13 cellular contexts compared by ENCODE assay signal in the genomic region with DNA sequence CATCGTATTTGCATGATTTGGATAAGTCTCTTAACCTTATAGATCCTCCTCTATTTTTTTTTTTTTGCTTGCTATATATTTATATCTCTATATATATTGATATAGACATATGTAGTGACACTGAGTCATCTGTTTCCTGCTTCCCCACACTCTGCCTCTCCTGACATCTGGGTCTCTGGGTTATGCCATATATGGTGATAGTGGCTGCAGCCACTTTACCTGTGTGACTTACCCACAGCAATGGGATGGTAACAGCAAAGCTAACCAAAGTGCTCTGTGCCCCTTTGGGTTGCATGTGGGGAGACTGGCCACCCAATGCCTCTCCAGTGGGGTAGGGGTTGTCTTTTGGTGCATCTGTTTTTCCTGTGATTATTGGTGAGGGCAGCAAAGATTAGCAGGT. TPM values are rescaled to one million over a fixed set of nuclear protein-coding genes. Genes with fewer than 3 reads are reported as not detected.
DNase-seq lines count a peak whose midpoint lies in the region; ATAC-seq lines count a peak whose summit lies in the region.
"Had no signal": no experiment of that assay in that cellular context is flagged by ENCODE, and none has a peak within 500 bp of the region (broad histone marks: within the 10 kb centered on the region; RNA-seq: fewer than 3 reads in every experiment).

No MANE protein-coding gene starts in this region.

- H3K27me3 Mint-ChIP-seq in activated CD4-positive, alpha-beta T cell treated with anti-CD3 and anti-CD28 coated beads, Interleukin-2, amount 10 ng/mL, durations not matched to agents 7 days and 5 days = no peaks in the 10 kb centered on the region
- no peaks in the 10 kb centered on the region for H3K27me3 Mint-ChIP-seq in activated CD8-positive, alpha-beta T cell treated with anti-CD3 and anti-CD28 coated beads, Interleukin-2, amount 10 ng/mL, durations not matched to agents 7 days and 5 days (ENCODE audit: low read depth)
- no peaks in the 10 kb centered on the region for H3K27me3 Mint-ChIP-seq in naive thymus-derived CD8-positive, alpha-beta T cell

- CTCF ChIA-PET in activated CD4-positive, alpha-beta T cell treated with anti-CD3 and anti-CD28 coated beads, Interleukin-2, amount 10 ng/mL, durations not matched to agents 7 days and 5 days (lab: Charles Lee) = interaction anchor here (0.6 to 1.8 kb wide), 4 partner anchors 10 to 30 kb away, joined by 3 to 5 read pairs (median 4); partner anchors contain the start of gene FUNDC2
- CTCF ChIA-PET in activated CD8-positive, alpha-beta T cell treated with anti-CD3 and anti-CD28 coated beads, Interleukin-2, amount 10 ng/mL, durations not matched to agents 7 days and 5 days (lab: Charles Lee) = interaction anchor here (0.8 to 3.3 kb wide), 21 partner anchors 8 to 158 kb away, joined by 3 to 19 read pairs (median 9); partner anchors contain the start of gene FUNDC2

- peaks cover 19% of the 10 kb centered on the region for H3K36me3 Mint-ChIP-seq in activated CD4-positive, alpha-beta T cell treated with anti-CD3 and anti-CD28 coated beads, Interleukin-2, amount 10 ng/mL, durations not matched to agents 7 days and 5 days (ENCODE audit: low read depth)
- peaks cover 22% of the 10 kb centered on the region for H3K36me3 Mint-ChIP-seq in activated CD8-positive, alpha-beta T cell treated with anti-CD3 and anti-CD28 coated beads, Interleukin-2, amount 10 ng/mL, durations not matched to agents 7 days and 5 days (ENCODE audit: low read depth)
- peaks cover 0 to 31% (median 2%) of the 10 kb centered on the region in 3 donors for H3K36me3 Mint-ChIP-seq in naive thymus-derived CD8-positive, alpha-beta T cell

- no peak overlapping the region for H3K4me3 Mint-ChIP-seq in activated CD4-positive, alpha-beta T cell treated with anti-CD3 and anti-CD28 coated beads, Interleukin-2, amount 10 ng/mL, durations not matched to agents 7 days and 5 days
- peak overlapping the region; percentile 60 for H3K4me3 Mint-ChIP-seq in activated CD8-positive, alpha-beta T cell treated with anti-CD3 and anti-CD28 coated beads, Interleukin-2, amount 10 ng/mL, durations not matched to agents 7 days and 5 days
- peak overlapping the region in 7 of 10 donors; percentile 3 to 80 (median 62) for H3K4me3 Mint-ChIP-seq in naive thymus-derived CD8-positive, alpha-beta T cell

- H3K27ac Mint-ChIP-seq in activated CD4-positive, alpha-beta T cell treated with anti-CD3 and anti-CD28 coated beads, Interleukin-2, amount 10 ng/mL, durations not matched to agents 7 days and 5 days = peak overlapping the region; percentile 68
- peak overlapping the region; percentile 77 for H3K27ac Mint-ChIP-seq in activated CD8-positive, alpha-beta T cell treated with anti-CD3 and anti-CD28 coated beads, Interleukin-2, amount 10 ng/mL, durations not matched to agents 7 days and 5 days
- peak overlapping the region in 6 of 10 donors; percentile 33 to 87 (median 70) for H3K27ac Mint-ChIP-seq in naive thymus-derived CD8-positive, alpha-beta T cell

- POLR2A ChIA-PET in activated CD4-positive, alpha-beta T cell treated with anti-CD3 and anti-CD28 coated beads, Interleukin-2, amount 10 ng/mL, durations not matched to agents 7 days and 5 days (lab: Charles Lee) = interaction anchor here (0.8 kb wide), 1 partner anchor 30 kb away, joined by 3 read pairs; the partner anchor contains the start of gene FUNDC2
- POLR2A ChIA-PET in activated CD8-positive, alpha-beta T cell treated with anti-CD3 and anti-CD28 coated beads, Interleukin-2, amount 10 ng/mL, durations not matched to agents 7 days and 5 days (lab: Charles Lee) = no interaction called here
- POLR2A ChIA-PET in naive thymus-derived CD8-positive, alpha-beta T cell (lab: Charles Lee) = interaction anchor here (1.3 kb wide), 1 partner anchor 30 kb away, joined by 6 read pairs; the partner anchor contains the start of gene FUNDC2

- no peaks in the 10 kb centered on the region for H3K9me3 Mint-ChIP-seq in activated CD4-positive, alpha-beta T cell treated with anti-CD3 and anti-CD28 coated beads, Interleukin-2, amount 10 ng/mL, durations not matched to agents 7 days and 5 days
- H3K9me3 Mint-ChIP-seq in activated CD8-positive, alpha-beta T cell treated with anti-CD3 and anti-CD28 coated beads, Interleukin-2, amount 10 ng/mL, durations not matched to agents 7 days and 5 days (ENCODE audit: insufficient read depth) = no peaks in the 10 kb centered on the region
- H3K9me3 Mint-ChIP-seq in naive thymus-derived CD8-positive, alpha-beta T cell = no peaks in the 10 kb centered on the region

- peaks cover 37% of the 10 kb centered on the region for H3K4me1 Mint-ChIP-seq in activated CD4-positive, alpha-beta T cell treated with anti-CD3 and anti-CD28 coated beads, Interleukin-2, amount 10 ng/mL, durations not matched to agents 7 days and 5 days
- peaks cover 41% of the 10 kb centered on the region for H3K4me1 Mint-ChIP-seq in activated CD8-positive, alpha-beta T cell treated with anti-CD3 and anti-CD28 coated beads, Interleukin-2, amount 10 ng/mL, durations not matched to agents 7 days and 5 days (ENCODE audit: low read depth)
- peaks cover 3 to 24% (median 20%) of the 10 kb centered on the region in 4 donors for H3K4me1 Mint-ChIP-seq in naive thymus-derived CD8-positive, alpha-beta T cell

- peak; percentile 18 for DNase-seq in activated CD4-positive, alpha-beta T cell treated with anti-CD3 and anti-CD28 coated beads, Interleukin-2, amount 10 ng/mL, durations not matched to agents 7 days and 5 days
- no peak for DNase-seq in activated CD4-positive, alpha-beta T cell treated with anti-CD3 and anti-CD28 coated beads for 48 hours
- DNase-seq in DMS53 treated with DMSO at 0.1 percent for 48 hours (lab: John Stamatoyannopoulos, UW; ENCODE audit: unreplicated experiment) (peak; percentile 28), NCI-H1436 treated with DMSO at 0.1 percent for 48 hours (lab: John Stamatoyannopoulos, UW) (no peak)
- DNase-seq in activated CD8-positive, alpha-beta T cell treated with anti-CD3 and anti-CD28 coated beads, Interleukin-2, amount 10 ng/mL, durations not matched to agents 7 days and 5 days = peak; percentile 29
- no peak for DNase-seq in naive thymus-derived CD8-positive, alpha-beta T cell
- no peak for DNase-seq in stimulated activated CD4-positive, alpha-beta T cell treated with anti-CD3 and anti-CD28 coated beads, Interleukin-12 subunit alpha, Interleukin-12 subunit beta, amount 100 ng/mL, for 4 hours
- no peak for DNase-seq in central memory CD4-positive, alpha-beta T cell
- DNase-seq: activated gamma-delta T cell treated with Interleukin-2 at 50 U/mL for 16 hours, DMS 273 treated with DMSO at 0.1 percent for 48 hours, midbrain, NCI-H1436, trophoblast cell had no signal

- peak; percentile 73 for ATAC-seq in activated CD8-positive, alpha-beta T cell treated with anti-CD3 and anti-CD28 coated beads, Interleukin-2, amount 10 ng/mL, durations not matched to agents 7 days and 5 days
- ATAC-seq in naive thymus-derived CD8-positive, alpha-beta T cell = peak; percentile 39 to 52

RNA-seq across cellular contexts. Expression of gene CMC4, which starts 14.5 kb away (rescaled TPM):
- 1 to 10 TPM; 4.7 to 5.6 TPM for total RNA-seq in activated CD4-positive, alpha-beta T cell treated with anti-CD3 and anti-CD28 coated beads, Interleukin-2, amount 10 ng/mL, durations not matched to agents 7 days and 5 days
- 1 to 10 TPM; 4.1 to 5.6 TPM for total RNA-seq in activated CD8-positive, alpha-beta T cell treated with anti-CD3 and anti-CD28 coated beads, Interleukin-2, amount 10 ng/mL, durations not matched to agents 7 days and 5 days
- total RNA-seq in naive thymus-derived CD8-positive, alpha-beta T cell = 1 to 10 TPM; 5.3 to 8.6 TPM
- polyA plus RNA-seq in naive thymus-derived CD8-positive, alpha-beta T cell = 10 to 100 TPM; 25.6 to 27.7 (median 26.1) TPM

RNA-seq across cellular contexts. Expression of gene MTCP1, which starts 14.5 kb away (rescaled TPM):
- 10 to 100 TPM; 18.1 to 19.6 TPM for total RNA-seq in activated CD4-positive, alpha-beta T cell treated with anti-CD3 and anti-CD28 coated beads, Interleukin-2, amount 10 ng/mL, durations not matched to agents 7 days and 5 days
- 10 to 100 TPM; 20.2 to 21.4 TPM for total RNA-seq in activated CD8-positive, alpha-beta T cell treated with anti-CD3 and anti-CD28 coated beads, Interleukin-2, amount 10 ng/mL, durations not matched to agents 7 days and 5 days
- 10 to 100 TPM; 17.7 to 23.2 TPM for total RNA-seq in naive thymus-derived CD8-positive, alpha-beta T cell
- polyA plus RNA-seq in naive thymus-derived CD8-positive, alpha-beta T cell = 10 to 100 TPM; 27.9 to 37.9 (median 29.3) TPM

RNA-seq across cellular contexts. Expression of gene BRCC3, which starts 14.8 kb away (rescaled TPM):
- total RNA-seq in activated CD4-positive, alpha-beta T cell treated with anti-CD3 and anti-CD28 coated beads, Interleukin-2, amount 10 ng/mL, durations not matched to agents 7 days and 5 days = 10 to 100 TPM; 28.2 to 30.6 TPM
- total RNA-seq in activated CD8-positive, alpha-beta T cell treated with anti-CD3 and anti-CD28 coated beads, Interleukin-2, amount 10 ng/mL, durations not matched to agents 7 days and 5 days = 10 to 100 TPM; 32.8 to 33.5 TPM
- total RNA-seq in naive thymus-derived CD8-positive, alpha-beta T cell = 10 to 100 TPM; 18.3 to 19.5 TPM
- polyA plus RNA-seq in naive thymus-derived CD8-positive, alpha-beta T cell = 10 to 100 TPM; 17.0 to 25.7 (median 17.4) TPM

RNA-seq across cellular contexts. Expression of gene FUNDC2, which starts 29.8 kb away (rescaled TPM):
- total RNA-seq in activated CD4-positive, alpha-beta T cell treated with anti-CD3 and anti-CD28 coated beads, Interleukin-2, amount 10 ng/mL, durations not matched to agents 7 days and 5 days = 10 to 100 TPM; 58.4 to 61.3 TPM
- 10 to 100 TPM; 49.3 to 51.7 TPM for total RNA-seq in activated CD8-positive, alpha-beta T cell treated with anti-CD3 and anti-CD28 coated beads, Interleukin-2, amount 10 ng/mL, durations not matched to agents 7 days and 5 days
- 10 to 100 TPM; 48.2 to 59.9 TPM for total RNA-seq in naive thymus-derived CD8-positive, alpha-beta T cell
- 100 to 1,000 TPM; 161 to 203 (median 178) TPM for polyA plus RNA-seq in naive thymus-derived CD8-positive, alpha-beta T cell

RNA-seq across cellular contexts. Expression of gene F8, which starts 33.9 kb away (rescaled TPM):
- total RNA-seq in activated CD4-positive, alpha-beta T cell treated with anti-CD3 and anti-CD28 coated beads, Interleukin-2, amount 10 ng/mL, durations not matched to agents 7 days and 5 days = 1 to 10 TPM; 3.9 to 4.6 TPM
- 1 to 10 TPM; 4.1 to 4.2 TPM for total RNA-seq in activated CD8-positive, alpha-beta T cell treated with anti-CD3 and anti-CD28 coated beads, Interleukin-2, amount 10 ng/mL, durations not matched to agents 7 days and 5 days
- 1 to 10 TPM; 1.1 to 1.6 TPM for total RNA-seq in naive thymus-derived CD8-positive, alpha-beta T cell
- polyA plus RNA-seq in naive thymus-derived CD8-positive, alpha-beta T cell = 1 to 10 TPM; 2.4 to 5.5 (median 2.7) TPM

Comparison
In these comparisons a context has a peak if more than half of its experiments do, and no peak if none do; other contexts are left out.
1. DNase-seq: peak in activated CD4-positive, alpha-beta T cell treated with anti-CD3 and anti-CD28 coated beads, Interleukin-2, amount 10 ng/mL, durations not matched to agents 7 days and 5 days (single experiment), DMS53 treated with DMSO at 0.1 percent for 48 hours (single experiment) and activated CD8-positive, alpha-beta T cell treated with anti-CD3 and anti-CD28 coated beads, Interleukin-2, amount 10 ng/mL, durations not matched to agents 7 days and 5 days (single experiment); none in activated CD4-positive, alpha-beta T cell treated with anti-CD3 and anti-CD28 coated beads for 48 hours (single experiment), naive thymus-derived CD8-positive, alpha-beta T cell (0 of 10), NCI-H1436 treated with DMSO at 0.1 percent for 48 hours (single experiment), stimulated activated CD4-positive, alpha-beta T cell treated with anti-CD3 and anti-CD28 coated beads, Interleukin-12 subunit alpha, Interleukin-12 subunit beta, amount 100 ng/mL, for 4 hours (single experiment) and central memory CD4-positive, alpha-beta T cell (single experiment).
2. Peak in every context shown above with its lines, with median percentiles within 50 percentile points of each other: H3K27ac Mint-ChIP-seq.